In genomic region chr16:58665200-58665599, GRCh38 we compare ENCODE assay signal across 2 cellular contexts.
TF ChIP-seq lines count a peak whose summit lies in the region.

No MANE protein-coding gene starts in this region.

TF ChIP-seq in SK-N-SH, 30 proteins besides CTCF, POLR2A, EP300 and RAD21 (continued from another document):
- TF ChIP-seq NRF1 (IDR thresholded peaks at IDR 0.05; ENCODE audit: low read depth, low read length) (no peak), MXI1 (IDR thresholded peaks at IDR 0.05; ENCODE audit: low read depth, low read length) (peak; percentile 32; the same call in 1 of the 2 replicates), FOXJ3 (CRISPR knock-in tag; IDR thresholded peaks at IDR 0.05) (peak; percentile 79), TCF12 (IDR thresholded peaks at IDR 0.05) (no peak), EZH2phosphoT487 (IDR thresholded peaks at IDR 0.05; ENCODE audit: borderline replicate concordance, low read depth) (no peak)

TF ChIP-seq in SK-N-SH treated with all-trans-retinoic acid at 6 μM for 48 hours, 23 proteins besides CTCF, POLR2A, EP300 and RAD21 (continued from another document):
- TF ChIP-seq TCF4 (CRISPR knock-in tag; IDR thresholded peaks at IDR 0.05; ENCODE audit: borderline replicate concordance): no peak
- TF ChIP-seq RARB (CRISPR knock-in tag; IDR thresholded peaks at IDR 0.05): no peak
- TF ChIP-seq ZNF8 (CRISPR knock-in tag; IDR thresholded peaks at IDR 0.05): no peak
- TF ChIP-seq GLIS3 (CRISPR knock-in tag; IDR thresholded peaks at IDR 0.05): no peak
- no peak for TF ChIP-seq BACH2 (CRISPR knock-in tag; IDR thresholded peaks at IDR 0.05; ENCODE audit: borderline replicate concordance)
- TF ChIP-seq ZNF565 (CRISPR knock-in tag; conservative IDR thresholded peaks at IDR 0.05; ENCODE audit: low read depth): no peak
- TF ChIP-seq CSDC2 (CRISPR knock-in tag; IDR thresholded peaks at IDR 0.05): no peak
- no peak for TF ChIP-seq ZNF70 (CRISPR knock-in tag; IDR thresholded peaks at IDR 0.05)
- TF ChIP-seq PPARA (CRISPR knock-in tag; IDR thresholded peaks at IDR 0.05; ENCODE audit: borderline replicate concordance): no peak
- TF ChIP-seq ESRRG (CRISPR knock-in tag; IDR thresholded peaks at IDR 0.05): no peak
- TF ChIP-seq ZFP30 (CRISPR knock-in tag; IDR thresholded peaks at IDR 0.05): no peak
- no peak for TF ChIP-seq CSRNP3 (CRISPR knock-in tag; IDR thresholded peaks at IDR 0.05)
- no peak for TF ChIP-seq POU6F1 (CRISPR knock-in tag; IDR thresholded peaks at IDR 0.05; ENCODE audit: borderline replicate concordance, low read depth)
- no peak for TF ChIP-seq CREB5 (CRISPR knock-in tag; IDR thresholded peaks at IDR 0.05; ENCODE audit: low read depth)
- TF ChIP-seq ZFP3 (CRISPR knock-in tag; IDR thresholded peaks at IDR 0.05): no peak
- no peak for TF ChIP-seq OSR1 (CRISPR knock-in tag; IDR thresholded peaks at IDR 0.05)
- TF ChIP-seq ZC3H10 (CRISPR knock-in tag; IDR thresholded peaks at IDR 0.05): no peak
- TF ChIP-seq TSHZ2 (CRISPR knock-in tag; IDR thresholded peaks at IDR 0.05): no peak
- no peak for TF ChIP-seq SNAI2 (CRISPR knock-in tag; IDR thresholded peaks at IDR 0.05)
